In the genomic region with DNA sequence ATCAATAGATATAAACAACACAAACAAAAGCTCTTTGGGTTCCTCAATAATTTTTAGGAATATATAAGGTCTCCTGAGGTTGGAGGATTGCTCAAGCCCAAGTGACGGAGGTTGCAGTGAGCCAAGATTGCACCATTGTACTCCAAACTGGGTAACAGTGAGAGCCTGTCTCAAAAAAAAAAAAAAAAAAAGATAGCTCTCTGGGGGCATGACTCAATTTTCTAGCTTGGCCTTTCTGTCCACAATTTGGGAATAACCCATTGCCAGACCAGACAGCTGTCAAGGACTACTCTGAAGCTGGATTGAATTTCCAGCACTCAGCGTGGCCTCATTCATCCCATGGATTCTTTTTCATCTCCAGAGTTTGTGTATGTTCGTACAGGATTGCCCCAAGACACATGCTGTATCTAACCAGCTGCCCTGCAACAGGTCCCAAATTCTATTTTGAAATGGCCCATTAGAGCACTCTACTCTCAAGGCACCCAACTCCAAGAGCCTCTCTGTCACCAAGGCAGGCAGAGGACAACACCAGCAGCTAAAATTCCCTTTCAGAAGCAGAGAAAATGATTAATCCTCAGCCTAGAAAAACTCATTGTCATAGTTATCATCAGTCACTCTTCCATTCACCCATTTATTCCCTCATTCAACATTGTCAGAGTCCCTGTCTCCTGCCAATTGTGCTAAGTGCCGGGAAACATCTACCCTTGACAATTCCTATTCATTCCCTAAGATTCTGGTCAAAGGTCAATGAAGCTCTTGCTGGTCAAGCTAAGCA, we compare ENCODE assay signal across 6 cellular contexts. TPM values are rescaled to one million over a fixed set of nuclear protein-coding genes. Genes with fewer than 3 reads are reported as not detected.
DNase-seq lines count a peak whose midpoint lies in the region; ATAC-seq lines count a peak whose summit lies in the region.

No MANE protein-coding gene starts in this region.

- H3K9me3 ChIP-seq in muscle layer of colon (ENCODE audit: low read length): no peaks in the 10 kb centered on the region

- no peak for ATAC-seq in GM21529 (IDR thresholded peaks at IDR 0.05; ENCODE audit: unreplicated experiment)

- H3K27ac ChIP-seq in adipose tissue (ENCODE audit: low read depth, low read length) (peak overlapping the region; percentile 83), muscle layer of colon (ENCODE audit: low read depth, low read length) (peak overlapping the region; percentile 41)

- H3K27me3 ChIP-seq in muscle layer of colon (ENCODE audit: control insufficient read depth in 1 of 2, insufficient read depth in 2 of 2, low read length in 2 of 2): no peaks in the 10 kb centered on the region

- H3K4me3 ChIP-seq in muscle layer of colon (ENCODE audit: low read depth in 1 of 2, low read length in 2 of 2): no peak overlapping the region

- 43 to 80% (median 45%) methylated on average over 4 of the region's 4 CpGs for WGBS in adipose tissue, 3 donors

- peaks cover 52% of the 10 kb centered on the region for H3K4me1 ChIP-seq in muscle layer of colon (ENCODE audit: insufficient read depth, low read length)

- DNase-seq in EH (ENCODE audit: low read depth) (peak; percentile 81), NCI-H146 treated with DMSO at 0.1 percent for 48 hours (lab: John Stamatoyannopoulos, UW; ENCODE audit: unreplicated experiment) (no peak)
- DNase-seq in activated naive CD4-positive, alpha-beta T cell (lab: John Stamatoyannopoulos, UW): no peak

- H3K36me3 ChIP-seq in muscle layer of colon (ENCODE audit: insufficient read depth, low read length): peaks cover 3% of the 10 kb centered on the region

- H3K9ac ChIP-seq in muscle layer of colon (ENCODE audit: low read length): no peak overlapping the region

RNA-seq across cellular contexts. Expression of a gene that starts 8.7 kb away (rescaled TPM):
- polyA plus RNA-seq in adipose tissue: 100 to 1,000 TPM in 1 of 3 donors, 10 to 100 TPM in 2; 61.5 to 201 (median 72.5) TPM

RNA-seq across cellular contexts. Expression of a gene that starts 28.9 kb away (rescaled TPM):
- 10 to 100 TPM; 45.8 to 77.4 (median 77.2) TPM for polyA plus RNA-seq in adipose tissue

RNA-seq across cellular contexts. Expression of a gene that starts 36.0 kb away (rescaled TPM):
- polyA plus RNA-seq in adipose tissue: 10 to 100 TPM in 2 of 3 donors, 1 to 10 TPM in 1; 5.2 to 17.7 (median 15.1) TPM

RNA-seq across cellular contexts. Expression of a gene that starts 46.3 kb away (rescaled TPM):
- 100 to 1,000 TPM in 2 of 3 donors, 10 to 100 TPM in 1; 67.5 to 185 (median 118) TPM for polyA plus RNA-seq in adipose tissue

RNA-seq across cellular contexts. Expression of a gene that starts 48.3 kb away (rescaled TPM):
- 100 to 1,000 TPM in 1 of 3 donors, 10 to 100 TPM in 2; 10.5 to 105 (median 54.0) TPM for polyA plus RNA-seq in adipose tissue
